ENCODE assay signal across 12 cellular contexts in genomic region chr9:122065923-122066629, GRCh38.
"Had no signal": no experiment of that assay in that cellular context is flagged by ENCODE, and none has a peak within 500 bp of the region (broad histone marks: within the 10 kb centered on the region; RNA-seq: fewer than 3 reads in every experiment).

No MANE protein-coding gene starts in this region.

- H3K9me3 ChIP-seq: right lobe of liver had no signal

- H3K27me3 ChIP-seq: right lobe of liver had no signal

- DNase-seq: activated CD4-positive, alpha-beta T cell treated with anti-CD3 and anti-CD28 coated beads for 4 hours; activated CD8-positive, alpha-beta memory T cell treated with anti-CD3 and anti-CD28 coated beads, Interleukin-2, amount 50 U/mL, for 48 hours; activated CD8-positive, alpha-beta T cell treated with anti-CD3 and anti-CD28 coated beads for 36 hours; activated naive CD4-positive, alpha-beta T cell; effector memory CD8-positive, alpha-beta T cell; glutamatergic neuron; right lobe of liver; stimulated activated naive CD4-positive, alpha-beta T cell treated with Interleukin-2 at 50 U/mL for 16 hours; T-helper 1 cell; WERI-Rb-1 had no signal

- ATAC-seq: activated CD8-positive, alpha-beta T cell treated with anti-CD3 and anti-CD28 coated beads for 36 hours; effector memory CD8-positive, alpha-beta T cell had no signal

- H3K4me3 ChIP-seq: right lobe of liver, SK-N-MC had no signal

- H3K27ac ChIP-seq: epithelial cell of prostate, right lobe of liver, SK-N-MC, WERI-Rb-1 had no signal

- H3K36me3 ChIP-seq: right lobe of liver, WERI-Rb-1 had no signal
